16 cellular contexts compared by ENCODE assay signal in the genomic region with DNA sequence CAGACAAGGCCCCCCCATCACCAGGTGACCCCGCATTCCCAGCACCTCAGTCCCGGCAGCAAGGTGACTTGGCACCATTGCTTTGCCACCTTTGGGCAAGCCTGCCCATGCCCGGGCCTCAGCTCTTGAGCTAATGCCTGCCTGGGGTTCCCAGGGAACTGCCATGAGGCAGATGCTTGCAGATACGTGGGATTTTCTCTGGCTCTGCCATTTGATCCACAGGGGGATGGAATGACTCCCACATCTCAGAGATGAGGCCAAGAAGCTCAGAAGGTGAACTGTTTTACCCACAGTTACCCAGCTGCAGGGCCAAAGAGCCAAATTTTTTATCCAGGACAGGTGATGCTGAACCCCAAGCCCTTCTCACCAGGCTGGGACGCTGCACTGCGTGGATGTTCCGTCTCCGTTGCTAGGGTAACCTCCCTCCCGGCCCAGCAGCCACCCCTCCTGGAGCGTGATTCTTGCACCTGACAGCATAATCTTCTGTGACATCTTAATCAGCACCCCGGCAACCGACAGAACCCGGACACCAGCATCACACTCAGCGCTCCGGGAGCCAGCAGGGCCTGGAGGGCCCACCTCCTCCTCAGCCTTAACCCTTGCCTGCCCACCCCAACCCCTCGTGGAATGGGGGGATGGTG. TPM values are rescaled to one million over a fixed set of nuclear protein-coding genes. Genes with fewer than 3 reads are reported as not detected.
"Had no signal": no experiment of that assay in that cellular context is flagged by ENCODE, and none has a peak within 500 bp of the region (broad histone marks: within the 10 kb centered on the region; RNA-seq: fewer than 3 reads in every experiment).

No MANE protein-coding gene starts in this region.

- H3K36me3 ChIP-seq: gastrocnemius medialis, heart right ventricle, prostate gland, spleen, stomach, thoracic aorta had no signal

- H3K4me3 Mint-ChIP-seq: activated CD4-positive, alpha-beta T cell treated with anti-CD3 and anti-CD28 coated beads, Interleukin-2, amount 10 ng/mL, durations not matched to agents 24 days and 14 days; activated naive CD4-positive, alpha-beta T cell treated with anti-CD3 and anti-CD28 coated beads, Interleukin-2, amount 10 ng/mL, durations not matched to agents 7 days and 5 days; activated T-helper 1 cell treated with anti-CD3 and anti-CD28 coated beads, Interleukin-12 subunit alpha, Interleukin-12 subunit beta, Interleukin-2, Interleukin-4 antibody, amounts not matched to agents 30 ng/mL and 10 ng/mL and 1 ng/mL, durations not matched to agents 14 hours and 24 hours and 36 hours; naive thymus-derived CD8-positive, alpha-beta T cell; WTC11 had no signal

- H3K4me1 Mint-ChIP-seq: activated CD4-positive, alpha-beta T cell treated with anti-CD3 and anti-CD28 coated beads, Interleukin-2, amount 10 ng/mL, durations not matched to agents 24 days and 14 days; activated naive CD4-positive, alpha-beta T cell treated with anti-CD3 and anti-CD28 coated beads, Interleukin-2, amount 10 ng/mL, durations not matched to agents 7 days and 5 days had no signal

- H3K27ac Mint-ChIP-seq: activated CD4-positive, alpha-beta T cell treated with anti-CD3 and anti-CD28 coated beads, Interleukin-2, amount 10 ng/mL, durations not matched to agents 24 days and 14 days; activated naive CD4-positive, alpha-beta T cell treated with anti-CD3 and anti-CD28 coated beads, Interleukin-2, amount 10 ng/mL, durations not matched to agents 7 days and 5 days; activated T-helper 1 cell treated with anti-CD3 and anti-CD28 coated beads, Interleukin-12 subunit alpha, Interleukin-12 subunit beta, Interleukin-2, Interleukin-4 antibody, amounts not matched to agents 30 ng/mL and 10 ng/mL and 1 ng/mL, durations not matched to agents 14 hours and 24 hours and 36 hours; naive thymus-derived CD8-positive, alpha-beta T cell; WTC11 had no signal

- DNase-seq: activated CD4-positive, alpha-beta T cell treated with anti-CD3 and anti-CD28 coated beads, Interleukin-2, amount 10 ng/mL, durations not matched to agents 24 days and 14 days; activated naive CD4-positive, alpha-beta T cell treated with anti-CD3 and anti-CD28 coated beads, Interleukin-2, amount 10 ng/mL, durations not matched to agents 7 days and 5 days; erythroblast; gastrocnemius medialis; heart right ventricle; naive thymus-derived CD8-positive, alpha-beta T cell; occipital lobe; spleen; stomach; SW 1271 had no signal

- H3K4me3 ChIP-seq: dorsolateral prefrontal cortex, gastrocnemius medialis, heart right ventricle, prostate gland, spleen, stomach, thoracic aorta had no signal

- H3K27me3 ChIP-seq: dorsolateral prefrontal cortex had no signal

- H3K9me3 Mint-ChIP-seq: activated CD4-positive, alpha-beta T cell treated with anti-CD3 and anti-CD28 coated beads, Interleukin-2, amount 10 ng/mL, durations not matched to agents 24 days and 14 days; activated naive CD4-positive, alpha-beta T cell treated with anti-CD3 and anti-CD28 coated beads, Interleukin-2, amount 10 ng/mL, durations not matched to agents 7 days and 5 days; activated T-helper 1 cell treated with anti-CD3 and anti-CD28 coated beads, Interleukin-12 subunit alpha, Interleukin-12 subunit beta, Interleukin-2, Interleukin-4 antibody, amounts not matched to agents 30 ng/mL and 10 ng/mL and 1 ng/mL, durations not matched to agents 14 hours and 24 hours and 36 hours; WTC11 had no signal

- H3K36me3 Mint-ChIP-seq: activated naive CD4-positive, alpha-beta T cell treated with anti-CD3 and anti-CD28 coated beads, Interleukin-2, amount 10 ng/mL, durations not matched to agents 7 days and 5 days; naive thymus-derived CD8-positive, alpha-beta T cell; WTC11 had no signal

RNA-seq across cellular contexts. Expression of a gene that starts 15.7 kb away (rescaled TPM):
- total RNA-seq: activated CD4-positive, alpha-beta T cell treated with anti-CD3 and anti-CD28 coated beads, Interleukin-2, amount 10 ng/mL, durations not matched to agents 24 days and 14 days; activated T-helper 1 cell treated with anti-CD3 and anti-CD28 coated beads, Interleukin-12 subunit alpha, Interleukin-12 subunit beta, Interleukin-2, Interleukin-4 antibody, amounts not matched to agents 30 ng/mL and 10 ng/mL and 1 ng/mL, durations not matched to agents 14 hours and 24 hours and 36 hours; naive thymus-derived CD8-positive, alpha-beta T cell; T-helper 2 cell treated with Interferon-gamma antibody and Interleukin-4, amounts not matched to agents 100 ng/mL and 5 ng/mL, for 36 hours had no signal
